In the genomic region with DNA sequence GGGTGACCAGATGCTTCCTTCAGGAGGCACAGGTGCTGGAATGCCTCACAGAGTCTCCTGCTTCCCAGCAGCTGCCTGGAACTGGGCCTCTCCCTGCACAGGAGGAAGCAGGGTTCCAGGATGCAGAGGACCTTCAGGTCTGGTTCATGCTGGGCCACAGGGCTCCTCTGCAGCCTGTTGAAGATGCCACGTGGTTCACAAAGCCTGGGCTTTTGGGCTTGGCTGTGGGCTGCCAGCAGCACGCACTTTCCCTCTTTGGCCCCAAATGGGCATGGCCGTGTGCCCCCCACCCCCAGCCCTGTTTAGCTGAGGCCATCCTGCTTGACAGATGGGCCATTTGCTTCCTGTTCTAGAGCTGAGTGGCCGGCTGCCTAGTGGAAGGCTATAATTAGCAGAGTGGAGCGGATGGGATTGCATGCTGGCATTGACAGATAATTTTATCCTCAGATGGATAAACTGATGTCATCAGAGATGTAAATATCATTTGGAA, we compare ENCODE assay signal across 8 cellular contexts. TPM values are rescaled to one million over a fixed set of nuclear protein-coding genes. Genes with fewer than 3 reads are reported as not detected.
DNase-seq lines count a peak whose midpoint lies in the region; ATAC-seq and TF ChIP-seq lines count a peak whose summit lies in the region.

No MANE protein-coding gene starts in this region.

- CTCF ChIA-PET in HEK293T (lab: Yijun Ruan, JAX) = no interaction called here

- H3K4me1 ChIP-seq in mucosa of stomach (ENCODE audit: control insufficient read depth, insufficient read depth, low read length) = peaks cover 50% of the 10 kb centered on the region
- peaks cover 34% of the 10 kb centered on the region for H3K4me1 ChIP-seq in vagina
- no peaks in the 10 kb centered on the region for H3K4me1 ChIP-seq in foreskin keratinocyte

- H3K9ac ChIP-seq in mucosa of stomach (ENCODE audit: low read length) = peak overlapping the region; percentile 9

- no peaks in the 10 kb centered on the region for H3K9me3 ChIP-seq in mucosa of stomach (ENCODE audit: control insufficient read depth, low read length)
- no peaks in the 10 kb centered on the region for H3K9me3 ChIP-seq in vagina

- TF ChIP-seq CTCF in coronary artery (IDR thresholded peaks at IDR 0.05) (no peak), vagina (IDR thresholded peaks at IDR 0.05) (no peak), foreskin keratinocyte (conservative IDR thresholded peaks at IDR 0.05) (no peak)

- intact Hi-C loops in vagina (cut with DNase I) = no loop called here

- no peak for ATAC-seq in foreskin keratinocyte

- POLR2A ChIA-PET in HEK293T (lab: Yijun Ruan, JAX) = interaction anchor here (0.7 kb wide), 1 partner anchor 27 kb away, joined by 3 read pairs; no protein-coding TSS in a partner anchor

- no peaks in the 10 kb centered on the region for H3K36me3 ChIP-seq in mucosa of stomach (ENCODE audit: control insufficient read depth, insufficient read depth, low read length)
- H3K36me3 ChIP-seq in vagina = no peaks in the 10 kb centered on the region

- peak overlapping the region; percentile 57 to 86 for H3K27ac ChIP-seq in coronary artery
- peak overlapping the region; percentile 65 for H3K27ac ChIP-seq in vagina
- H3K27ac ChIP-seq in foreskin keratinocyte = no peak overlapping the region

- H3K27me3 ChIP-seq in mucosa of stomach (ENCODE audit: control insufficient read depth, insufficient read depth, low read length) (no peaks in the 10 kb centered on the region), vagina (no peaks in the 10 kb centered on the region), foreskin keratinocyte (no peaks in the 10 kb centered on the region)

- H3K4me3 ChIP-seq in coronary artery = no peak overlapping the region
- H3K4me3 ChIP-seq in mucosa of stomach (ENCODE audit: low read length) = no peak overlapping the region
- H3K4me3 ChIP-seq in vagina = no peak overlapping the region

- DNase-seq in NCI-H524 (lab: John Stamatoyannopoulos, UW) (peak; percentile 57 to 70), NCI-H524 treated with DMSO at 0.1 percent for 48 hours (lab: John Stamatoyannopoulos, UW) (no peak), coronary artery (ENCODE audit: low spot score) (no peak), vagina (ENCODE audit: extremely low spot score in 2 of 2) (no peak), foreskin keratinocyte (no peak), HEK293T (ENCODE audit: extremely low spot score) (no peak), NOMO-1 treated with dmso at 0.1 percent for 144 hours (lab: John Stamatoyannopoulos, UW; ENCODE audit: unreplicated experiment) (no peak)

- no peak for TF ChIP-seq POLR2A in vagina (IDR thresholded peaks at IDR 0.05)

TF ChIP-seq in HEK293T, 16 proteins besides CTCF, POLR2A, EP300 and RAD21:
- TF ChIP-seq ARNT (IDR thresholded peaks at IDR 0.05) (no peak), HDGF (IDR thresholded peaks at IDR 0.05; ENCODE audit: borderline replicate concordance) (no peak), FOXM1 (IDR thresholded peaks at IDR 0.05; ENCODE audit: borderline replicate concordance) (no peak), TARDBP (IDR thresholded peaks at IDR 0.05) (no peak)
- TF ChIP-seq, protein P1, sequence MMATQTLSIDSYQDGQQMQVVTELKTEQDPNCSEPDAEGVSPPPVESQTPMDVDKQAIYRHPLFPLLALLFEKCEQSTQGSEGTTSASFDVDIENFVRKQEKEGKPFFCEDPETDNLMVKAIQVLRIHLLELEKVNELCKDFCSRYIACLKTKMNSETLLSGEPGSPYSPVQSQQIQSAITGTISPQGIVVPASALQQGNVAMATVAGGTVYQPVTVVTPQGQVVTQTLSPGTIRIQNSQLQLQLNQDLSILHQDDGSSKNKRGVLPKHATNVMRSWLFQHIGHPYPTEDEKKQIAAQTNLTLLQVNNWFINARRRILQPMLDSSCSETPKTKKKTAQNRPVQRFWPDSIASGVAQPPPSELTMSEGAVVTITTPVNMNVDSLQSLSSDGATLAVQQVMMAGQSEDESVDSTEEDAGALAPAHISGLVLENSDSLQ (IDR thresholded peaks at IDR 0.05) = no peak

RNA-seq across cellular contexts. Expression of a gene that starts 28.0 kb away (rescaled TPM):
- total RNA-seq in vagina (26.5 TPM), foreskin keratinocyte (7.3 and 8.9 TPM in 2 replicates)
- polyA plus RNA-seq in foreskin keratinocyte = 8.6 and 10.7 TPM in 2 replicates

Comparison
In these comparisons a context has a peak if more than half of its experiments do, and no peak if none do; other contexts are left out.
1. DNase-seq: peak in NCI-H524 (2 of 2); none in NCI-H524 treated with DMSO at 0.1 percent for 48 hours (single experiment), coronary artery (single experiment), vagina (0 of 2), foreskin keratinocyte (0 of 2), HEK293T (single experiment) and NOMO-1 treated with dmso at 0.1 percent for 144 hours (single experiment).